Comparison of ENCODE assay signal across 28 cellular contexts in the genomic region with DNA sequence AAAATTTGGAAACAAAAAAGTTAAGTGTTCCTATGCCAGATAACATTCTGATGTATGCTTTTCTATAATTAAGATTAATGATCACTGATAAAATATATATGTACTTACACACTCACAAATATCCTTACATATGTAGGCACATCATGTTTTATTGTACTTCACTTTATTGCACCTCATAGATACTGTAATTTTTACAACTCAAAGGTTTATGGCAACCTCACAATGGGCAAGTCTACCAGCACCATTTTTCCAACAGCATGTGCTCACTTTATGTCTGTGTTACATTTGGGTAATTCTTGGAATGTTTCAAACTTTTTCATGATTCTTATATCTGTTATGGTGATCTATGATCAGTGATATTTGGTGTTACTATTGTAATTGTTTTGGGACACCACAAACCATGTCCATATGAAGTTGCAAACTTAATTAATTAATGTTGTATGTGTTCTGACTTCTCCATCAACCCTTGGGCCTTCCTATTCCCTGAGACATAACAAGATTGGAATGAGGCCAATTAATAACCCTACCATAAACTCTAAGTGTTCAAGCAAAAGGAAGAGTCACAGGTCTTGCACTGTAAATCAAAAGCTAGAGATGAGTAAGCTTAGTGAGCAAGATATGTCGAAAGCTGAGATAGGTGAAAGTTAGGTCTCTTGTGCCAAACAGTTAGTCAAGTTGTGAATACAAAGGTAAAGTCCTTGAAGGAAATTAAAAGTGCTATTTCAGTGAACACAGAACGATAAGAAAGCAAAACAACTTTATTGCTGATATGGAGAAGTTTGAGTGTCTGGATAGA. TPM values are rescaled to one million over a fixed set of nuclear protein-coding genes. Genes with fewer than 3 reads are reported as not detected.
DNase-seq lines count a peak whose midpoint lies in the region; ATAC-seq and TF ChIP-seq lines count a peak whose summit lies in the region.
"Had no signal": no experiment of that assay in that cellular context is flagged by ENCODE, and none has a peak within 500 bp of the region (broad histone marks: within the 10 kb centered on the region; RNA-seq: fewer than 3 reads in every experiment).

No MANE protein-coding gene starts in this region.

- H3K27me3 Mint-ChIP-seq in natural killer cell treated with Interleukin-12 subunit alpha and Interleukin-12 subunit beta and Interleukin-15 and Interleukin-18, amount 100 ng/mL, for 72 hours: peaks cover 0 to 7% of the 10 kb centered on the region in 2 donors
- H3K27me3 Mint-ChIP-seq in natural killer cell (ENCODE audit: low read depth in 2 of 2) (peaks cover 0 to 3% of the 10 kb centered on the region in 2 donors), neural progenitor cell (ENCODE audit: insufficient read depth, low read depth) (no peaks in the 10 kb centered on the region)
- H3K27me3 Mint-ChIP-seq: activated naive CD8-positive, alpha-beta T cell treated with anti-CD3 and anti-CD28 coated beads, Interleukin-2, amount 10 ng/mL, durations not matched to agents 7 days and 5 days had no signal

- no peaks in the 10 kb centered on the region for H3K36me3 ChIP-seq in neural progenitor cell
- H3K36me3 ChIP-seq: BLaER1, esophagus squamous epithelium, heart right ventricle, lower lobe of right lung, SJSA1, WERI-Rb-1 had no signal

- no peak overlapping the region for H3K4me2 ChIP-seq in neural progenitor cell
- H3K4me2 ChIP-seq: BLaER1 had no signal

- DNase-seq in natural killer cell treated with Interleukin-12 subunit alpha and Interleukin-12 subunit beta and Interleukin-15 and Interleukin-18, amount 100 ng/mL, for 72 hours (ENCODE audit: low spot score): no peak
- no peak for DNase-seq in natural killer cell
- DNase-seq in RWPE1 (ENCODE audit: low spot score): peak; percentile 2
- DNase-seq in epithelial cell of proximal tubule (ENCODE audit: low read depth): peak; percentile 33
- no peak for DNase-seq in stimulated activated effector memory CD8-positive, alpha-beta T cell treated with anti-CD3 and anti-CD28 coated beads, Interleukin-12 subunit alpha, Interleukin-12 subunit beta, amount 100 ng/mL, for 72 hours (ENCODE audit: low spot score in 2 of 2)
- DNase-seq in C1 segment of cervical spinal cord (lab: John Stamatoyannopoulos, UW): no peak
- DNase-seq in neural progenitor cell (ENCODE audit: low spot score): no peak
- DNase-seq: activated CD4-positive, alpha-beta T cell treated with anti-CD3 and anti-CD28 coated beads, Interleukin-2, amount 10 ng/mL, durations not matched to agents 7 days and 5 days; activated CD8-positive, alpha-beta memory T cell treated with anti-CD3 and anti-CD28 coated beads, Interleukin-2, amount 50 U/mL, for 48 hours; activated effector memory CD4-positive, alpha-beta T cell treated with anti-CD3 and anti-CD28 coated beads, Interleukin-2, amount 50 U/mL, for 16 hours; activated naive CD8-positive, alpha-beta T cell treated with anti-CD3 and anti-CD28 coated beads, Interleukin-2, amount 10 ng/mL, durations not matched to agents 7 days and 5 days; caudate nucleus; DMS53; endodermal cell; esophagus squamous epithelium; heart right ventricle; lower lobe of right lung; naive thymus-derived CD8-positive, alpha-beta T cell; NCI-H1092; NCI-H1694; NCI-H446 treated with DMSO at 0.1 percent for 48 hours; NCI-H774; stimulated activated CD4-positive, alpha-beta T cell treated with anti-CD3 and anti-CD28 coated beads, Interleukin-15, amount 100 ng/mL, for 24 hours; stimulated activated naive B cell treated with anti-CD40 and anti-IgM and Interleukin-4, amounts not matched to agents 10 μg/mL and 1 μg/mL and 100 μg/mL, for 72 hours; WERI-Rb-1 had no signal

- POLR2A ChIA-PET in RWPE1 (lab: Yijun Ruan, JAX; ENCODE audit: low non-redundant PET): no interaction called here

- CTCF ChIA-PET in RWPE1 (lab: Yijun Ruan, JAX): no interaction called here

- H3F3A ChIP-seq in neural progenitor cell (ENCODE audit: low read depth): no peaks in the 10 kb centered on the region

- no peak overlapping the region for H3K9ac ChIP-seq in neural progenitor cell
- H3K9ac ChIP-seq: BLaER1 had no signal

- H3K27me3 ChIP-seq in neural progenitor cell: no peaks in the 10 kb centered on the region
- H3K27me3 ChIP-seq: BLaER1, esophagus squamous epithelium, heart right ventricle, SJSA1 had no signal

- no peak overlapping the region for H3K27ac Mint-ChIP-seq in natural killer cell treated with Interleukin-12 subunit alpha and Interleukin-12 subunit beta and Interleukin-15 and Interleukin-18, amount 100 ng/mL, for 72 hours
- H3K27ac Mint-ChIP-seq in natural killer cell: no peak overlapping the region
- no peak overlapping the region for H3K27ac Mint-ChIP-seq in stimulated activated effector memory CD8-positive, alpha-beta T cell treated with anti-CD3 and anti-CD28 coated beads, Interleukin-12 subunit alpha, Interleukin-12 subunit beta, amount 100 ng/mL, for 72 hours
- H3K27ac Mint-ChIP-seq in neural progenitor cell: no peak overlapping the region
- H3K27ac Mint-ChIP-seq: activated CD4-positive, alpha-beta T cell treated with anti-CD3 and anti-CD28 coated beads, Interleukin-2, amount 10 ng/mL, durations not matched to agents 7 days and 5 days; activated naive CD8-positive, alpha-beta T cell treated with anti-CD3 and anti-CD28 coated beads, Interleukin-2, amount 10 ng/mL, durations not matched to agents 7 days and 5 days; endodermal cell; stimulated activated naive B cell treated with anti-CD40 and anti-IgM and Interleukin-4, amounts not matched to agents 10 μg/mL and 1 μg/mL and 100 μg/mL, for 72 hours had no signal

- H3K27ac ChIP-seq in RWPE1 (no peak overlapping the region), neural progenitor cell (no peak overlapping the region)
- H3K27ac ChIP-seq: BLaER1, esophagus squamous epithelium, heart right ventricle, lower lobe of right lung, SJSA1, WERI-Rb-1 had no signal

- H3K4me1 Mint-ChIP-seq in natural killer cell treated with Interleukin-12 subunit alpha and Interleukin-12 subunit beta and Interleukin-15 and Interleukin-18, amount 100 ng/mL, for 72 hours (ENCODE audit: low read depth in 2 of 2): peaks cover 5 to 6% of the 10 kb centered on the region in 2 donors
- H3K4me1 Mint-ChIP-seq in natural killer cell (peaks cover 0 to 6% of the 10 kb centered on the region in 2 donors), neural progenitor cell (no peaks in the 10 kb centered on the region)
- peaks cover 12% of the 10 kb centered on the region for H3K4me1 Mint-ChIP-seq in stimulated activated effector memory CD8-positive, alpha-beta T cell treated with anti-CD3 and anti-CD28 coated beads, Interleukin-12 subunit alpha, Interleukin-12 subunit beta, amount 100 ng/mL, for 72 hours
- H3K4me1 Mint-ChIP-seq: endodermal cell had no signal

- H3K4me3 ChIP-seq in epithelial cell of proximal tubule (ENCODE audit: low read depth, low read length): no peak overlapping the region
- H3K4me3 ChIP-seq in neural progenitor cell: no peak overlapping the region
- H3K4me3 ChIP-seq: BLaER1, esophagus squamous epithelium, heart right ventricle, lower lobe of right lung, SJSA1 had no signal

- H4K20me1 ChIP-seq in neural progenitor cell (ENCODE audit: low read depth): no peaks in the 10 kb centered on the region
- H4K20me1 ChIP-seq: BLaER1 had no signal

- H3K4me1 ChIP-seq in neural progenitor cell: no peaks in the 10 kb centered on the region
- H3K4me1 ChIP-seq: BLaER1, esophagus squamous epithelium, lower lobe of right lung, SJSA1 had no signal

- no peaks in the 10 kb centered on the region for H3K79me2 ChIP-seq in neural progenitor cell (ENCODE audit: low read depth)

- H3K36me3 Mint-ChIP-seq in natural killer cell treated with Interleukin-12 subunit alpha and Interleukin-12 subunit beta and Interleukin-15 and Interleukin-18, amount 100 ng/mL, for 72 hours: no peaks in the 10 kb centered on the region
- H3K36me3 Mint-ChIP-seq in natural killer cell (no peaks in the 10 kb centered on the region), neural progenitor cell (no peaks in the 10 kb centered on the region)
- no peaks in the 10 kb centered on the region for H3K36me3 Mint-ChIP-seq in stimulated activated effector memory CD8-positive, alpha-beta T cell treated with anti-CD3 and anti-CD28 coated beads, Interleukin-12 subunit alpha, Interleukin-12 subunit beta, amount 100 ng/mL, for 72 hours

- H3K9me3 ChIP-seq in neural progenitor cell (ENCODE audit: low read depth): no peaks in the 10 kb centered on the region
- H3K9me3 ChIP-seq: esophagus squamous epithelium, lower lobe of right lung, SJSA1 had no signal

- intact Hi-C loops in natural killer cell (cut with micrococcal nuclease): no loop called here

- peak in 1 of 2 donors; percentile 78 for ATAC-seq in natural killer cell treated with Interleukin-12 subunit alpha and Interleukin-12 subunit beta and Interleukin-15 and Interleukin-18, amount 100 ng/mL, for 72 hours
- ATAC-seq in natural killer cell (no peak), HG03354 (IDR thresholded peaks at IDR 0.05; ENCODE audit: poor library complexity, severe bottlenecking, unreplicated experiment) (no peak)
- ATAC-seq in stimulated activated effector memory CD8-positive, alpha-beta T cell treated with anti-CD3 and anti-CD28 coated beads, Interleukin-12 subunit alpha, Interleukin-12 subunit beta, amount 100 ng/mL, for 72 hours: peak; percentile 99
- ATAC-seq: heart right ventricle; lower lobe of right lung; naive thymus-derived CD8-positive, alpha-beta T cell had no signal

- TF ChIP-seq CTCF in natural killer cell (IDR thresholded peaks at IDR 0.05) (no peak), RWPE1 (conservative IDR thresholded peaks at IDR 0.05; ENCODE audit: low read depth) (no peak), epithelial cell of proximal tubule (conservative IDR thresholded peaks at IDR 0.05; ENCODE audit: low read depth, low read length) (no peak), neural progenitor cell (IDR thresholded peaks at IDR 0.05) (no peak)

- peaks cover 3% of the 10 kb centered on the region for H3K9me3 Mint-ChIP-seq in natural killer cell treated with Interleukin-12 subunit alpha and Interleukin-12 subunit beta and Interleukin-15 and Interleukin-18, amount 100 ng/mL, for 72 hours
- no peaks in the 10 kb centered on the region for H3K9me3 Mint-ChIP-seq in natural killer cell
- H3K9me3 Mint-ChIP-seq in stimulated activated effector memory CD8-positive, alpha-beta T cell treated with anti-CD3 and anti-CD28 coated beads, Interleukin-12 subunit alpha, Interleukin-12 subunit beta, amount 100 ng/mL, for 72 hours: no peaks in the 10 kb centered on the region
- H3K9me3 Mint-ChIP-seq in neural progenitor cell: no peaks in the 10 kb centered on the region
- H3K9me3 Mint-ChIP-seq: endodermal cell had no signal

- peak overlapping the region; percentile 30 for H3K4me3 Mint-ChIP-seq in natural killer cell treated with Interleukin-12 subunit alpha and Interleukin-12 subunit beta and Interleukin-15 and Interleukin-18, amount 100 ng/mL, for 72 hours
- no peak overlapping the region for H3K4me3 Mint-ChIP-seq in natural killer cell
- no peak overlapping the region for H3K4me3 Mint-ChIP-seq in stimulated activated effector memory CD8-positive, alpha-beta T cell treated with anti-CD3 and anti-CD28 coated beads, Interleukin-12 subunit alpha, Interleukin-12 subunit beta, amount 100 ng/mL, for 72 hours
- no peak overlapping the region for H3K4me3 Mint-ChIP-seq in neural progenitor cell
- H3K4me3 Mint-ChIP-seq: activated CD4-positive, alpha-beta T cell treated with anti-CD3 and anti-CD28 coated beads, Interleukin-2, amount 10 ng/mL, durations not matched to agents 7 days and 5 days; activated naive CD8-positive, alpha-beta T cell treated with anti-CD3 and anti-CD28 coated beads, Interleukin-2, amount 10 ng/mL, durations not matched to agents 7 days and 5 days; endodermal cell; naive thymus-derived CD8-positive, alpha-beta T cell; stimulated activated naive B cell treated with anti-CD40 and anti-IgM and Interleukin-4, amounts not matched to agents 10 μg/mL and 1 μg/mL and 100 μg/mL, for 72 hours had no signal

- H2AFZ ChIP-seq in neural progenitor cell (replicated peaks): no peak overlapping the region

RNA-seq across cellular contexts. Expression of a gene that starts 58.0 kb away (rescaled TPM):
- 10 to 100 TPM; 11.6 to 24.0 TPM for total RNA-seq in natural killer cell treated with Interleukin-12 subunit alpha and Interleukin-12 subunit beta and Interleukin-15 and Interleukin-18, amount 100 ng/mL, for 72 hours
- total RNA-seq in natural killer cell (10 to 100 TPM; 48.3 to 50.7 (median 48.5) TPM), epithelial cell of proximal tubule (0.94 and 2.0 TPM in 2 replicates), neural progenitor cell (ENCODE audit: low replicate concordance) (0.15 TPM in 2 replicates)
- total RNA-seq: SJSA1 had no signal

Comparison
In these comparisons a context has a peak if more than half of its experiments do, and no peak if none do; other contexts are left out.
1. DNase-seq: peak in RWPE1 (single experiment) and epithelial cell of proximal tubule (single experiment); none in natural killer cell treated with Interleukin-12 subunit alpha and Interleukin-12 subunit beta and Interleukin-15 and Interleukin-18, amount 100 ng/mL, for 72 hours (single experiment), natural killer cell (single experiment), stimulated activated effector memory CD8-positive, alpha-beta T cell treated with anti-CD3 and anti-CD28 coated beads, Interleukin-12 subunit alpha, Interleukin-12 subunit beta, amount 100 ng/mL, for 72 hours (0 of 2), C1 segment of cervical spinal cord (0 of 14) and neural progenitor cell (single experiment).